ENCODE assay signal across 8 cellular contexts in genomic region chr5:40754381-40755092, GRCh38. TPM values are rescaled to one million over a fixed set of nuclear protein-coding genes. Genes with fewer than 3 reads are reported as not detected.
A peak's percentile ranks its signal among the peaks of the same experiment; 100 is the strongest.
DNase-seq lines count a peak whose midpoint lies in the region; ATAC-seq and TF ChIP-seq lines count a peak whose summit lies in the region.

No MANE protein-coding gene starts in this region.

- H3K36me3 Mint-ChIP-seq in activated T-helper 1 cell treated with anti-CD3 and anti-CD28 coated beads, Interleukin-12 subunit alpha, Interleukin-12 subunit beta, Interleukin-2, Interleukin-4 antibody, amounts not matched to agents 30 ng/mL and 10 ng/mL and 1 ng/mL, durations not matched to agents 14 hours and 24 hours and 36 hours (ENCODE audit: low read depth) = peaks cover 21% of the 10 kb centered on the region

- peak overlapping the region; percentile 91 for H3K27ac ChIP-seq in BLaER1
- H3K27ac ChIP-seq in left lung = peak overlapping the region; percentile 89 to 93

- DNase-seq in left lung (no peak), nucleus accumbens (lab: John Stamatoyannopoulos, UW) (no peak)
- no peak for DNase-seq in activated T-helper 1 cell treated with anti-CD3 and anti-CD28 coated beads, Interleukin-12 subunit alpha, Interleukin-12 subunit beta, Interleukin-2, Interleukin-4 antibody, amounts not matched to agents 30 ng/mL and 10 ng/mL and 1 ng/mL, durations not matched to agents 14 hours and 24 hours and 36 hours (ENCODE audit: low spot score)
- no peak for DNase-seq in activated effector memory CD4-positive, alpha-beta T cell treated with anti-CD3 and anti-CD28 coated beads, Interleukin-2, amount 50 U/mL, for 16 hours

- H3K4me3 ChIP-seq in BLaER1 (peak overlapping the region; percentile 89), WI38 (ENCODE audit: low read depth, low read length) (peak overlapping the region; percentile 92), left lung (peak overlapping the region; percentile 73 to 89)

- ATAC-seq in GM19025 (IDR thresholded peaks at IDR 0.05; ENCODE audit: low read depth, unreplicated experiment) (peak; percentile 8), HG03139 (IDR thresholded peaks at IDR 0.05; ENCODE audit: unreplicated experiment) (peak; percentile 5), left lung (peak; percentile 42)

- H3K27ac Mint-ChIP-seq in activated T-helper 1 cell treated with anti-CD3 and anti-CD28 coated beads, Interleukin-12 subunit alpha, Interleukin-12 subunit beta, Interleukin-2, Interleukin-4 antibody, amounts not matched to agents 30 ng/mL and 10 ng/mL and 1 ng/mL, durations not matched to agents 14 hours and 24 hours and 36 hours = no peak overlapping the region

- intact Hi-C loops in left lung (cut with DNase I) = no loop called here
- intact Hi-C loops in activated T-helper 1 cell treated with anti-CD3 and anti-CD28 coated beads, Interleukin-12 subunit alpha, Interleukin-12 subunit beta, Interleukin-2, Interleukin-4 antibody, amounts not matched to agents 30 ng/mL and 10 ng/mL and 1 ng/mL, durations not matched to agents 14 hours and 24 hours and 36 hours (cut with micrococcal nuclease) = loop anchor here (1.0 to 10.0 kb wide), 14 partner anchors 18 to 1682 kb away; partner anchors contain the start of genes FYB1, PTGER4, RICTOR and RPL37

- no peaks in the 10 kb centered on the region for H3K9me3 Mint-ChIP-seq in activated T-helper 1 cell treated with anti-CD3 and anti-CD28 coated beads, Interleukin-12 subunit alpha, Interleukin-12 subunit beta, Interleukin-2, Interleukin-4 antibody, amounts not matched to agents 30 ng/mL and 10 ng/mL and 1 ng/mL, durations not matched to agents 14 hours and 24 hours and 36 hours

- H3K4me2 ChIP-seq in BLaER1 = peak overlapping the region; percentile 87

- no peaks in the 10 kb centered on the region for H4K20me1 ChIP-seq in BLaER1

- no peak overlapping the region for H3K4me3 Mint-ChIP-seq in activated T-helper 1 cell treated with anti-CD3 and anti-CD28 coated beads, Interleukin-12 subunit alpha, Interleukin-12 subunit beta, Interleukin-2, Interleukin-4 antibody, amounts not matched to agents 30 ng/mL and 10 ng/mL and 1 ng/mL, durations not matched to agents 14 hours and 24 hours and 36 hours

- TF ChIP-seq CTCF in WI38 (IDR thresholded peaks at IDR 0.05; ENCODE audit: low read depth, low read length) (no peak), left lung (IDR thresholded peaks at IDR 0.05) (no peak)

- H3K4me1 Mint-ChIP-seq in activated T-helper 1 cell treated with anti-CD3 and anti-CD28 coated beads, Interleukin-12 subunit alpha, Interleukin-12 subunit beta, Interleukin-2, Interleukin-4 antibody, amounts not matched to agents 30 ng/mL and 10 ng/mL and 1 ng/mL, durations not matched to agents 14 hours and 24 hours and 36 hours (ENCODE audit: low read depth) = peaks cover 24% of the 10 kb centered on the region

- H3K36me3 ChIP-seq in BLaER1 = peaks cover 42% of the 10 kb centered on the region
- H3K36me3 ChIP-seq in left lung = peaks cover 0 to 8% of the 10 kb centered on the region in 2 donors

- H3K9me3 ChIP-seq in BLaER1 (peaks cover 25% of the 10 kb centered on the region), left lung (no peaks in the 10 kb centered on the region)

- H3K27me3 ChIP-seq in BLaER1 = no peaks in the 10 kb centered on the region
- H3K27me3 ChIP-seq in left lung = no peaks in the 10 kb centered on the region

- no peaks in the 10 kb centered on the region for H3K27me3 Mint-ChIP-seq in activated T-helper 1 cell treated with anti-CD3 and anti-CD28 coated beads, Interleukin-12 subunit alpha, Interleukin-12 subunit beta, Interleukin-2, Interleukin-4 antibody, amounts not matched to agents 30 ng/mL and 10 ng/mL and 1 ng/mL, durations not matched to agents 14 hours and 24 hours and 36 hours (ENCODE audit: insufficient read depth)

- H3K9ac ChIP-seq in BLaER1 = peak overlapping the region; percentile 93

- H3K4me1 ChIP-seq in BLaER1 (peaks cover 14% of the 10 kb centered on the region), left lung (peaks cover 4 to 16% of the 10 kb centered on the region in 2 donors)

RNA-seq across cellular contexts. Expression of gene TTC33, which starts 1.2 kb away (rescaled TPM):
- 10 to 100 TPM; 11.1 to 12.7 TPM for total RNA-seq in left lung
- total RNA-seq in activated T-helper 1 cell treated with anti-CD3 and anti-CD28 coated beads, Interleukin-12 subunit alpha, Interleukin-12 subunit beta, Interleukin-2, Interleukin-4 antibody, amounts not matched to agents 30 ng/mL and 10 ng/mL and 1 ng/mL, durations not matched to agents 14 hours and 24 hours and 36 hours = 23.4 and 24.6 TPM in 2 replicates

RNA-seq across cellular contexts. Expression of gene PRKAA1, which starts 43.6 kb away (rescaled TPM):
- total RNA-seq in left lung = 10 to 100 TPM; 71.6 to 85.7 TPM
- total RNA-seq in activated T-helper 1 cell treated with anti-CD3 and anti-CD28 coated beads, Interleukin-12 subunit alpha, Interleukin-12 subunit beta, Interleukin-2, Interleukin-4 antibody, amounts not matched to agents 30 ng/mL and 10 ng/mL and 1 ng/mL, durations not matched to agents 14 hours and 24 hours and 36 hours = 56.6 and 59.0 TPM in 2 replicates
